In the genomic region with DNA sequence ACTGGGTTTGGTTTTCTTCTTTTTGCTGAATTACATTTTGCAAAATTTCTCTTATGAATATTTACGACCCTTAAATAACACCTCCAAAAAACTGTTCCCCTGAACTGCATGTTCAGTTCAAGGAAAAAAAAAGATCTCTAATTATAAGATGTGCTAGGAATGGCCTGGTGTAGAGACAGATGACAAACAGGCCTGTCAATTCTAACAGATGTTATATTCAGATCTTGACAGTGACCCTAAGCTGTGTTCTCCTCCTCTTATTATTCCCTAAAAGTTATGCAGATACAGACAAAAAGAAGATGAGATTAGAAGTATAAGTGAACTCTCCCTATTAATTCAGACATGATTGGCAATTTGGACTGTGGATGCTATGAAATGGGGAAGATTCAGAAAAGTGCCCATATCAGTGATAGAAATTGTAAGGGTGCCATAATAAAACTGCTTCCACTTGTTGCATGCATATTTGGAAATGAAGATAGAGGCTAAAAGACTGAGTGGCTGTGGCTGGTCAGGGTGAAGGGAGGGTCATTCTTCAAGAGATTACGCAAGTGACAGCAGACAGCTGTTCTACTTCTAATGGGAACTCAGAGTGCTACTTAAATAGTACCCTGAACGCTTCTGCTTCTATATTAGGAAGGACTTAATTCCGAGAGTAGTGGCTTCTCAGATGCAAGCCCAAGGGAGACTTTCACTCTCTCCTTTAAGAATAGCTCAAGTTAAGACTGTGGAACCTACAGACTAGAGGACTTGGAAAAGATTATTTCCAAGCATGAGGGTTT, we compare ENCODE assay signal across 15 cellular contexts.
DNase-seq lines count a peak whose midpoint lies in the region; ATAC-seq, FAIRE-seq and TF ChIP-seq lines count a peak whose summit lies in the region.
"Had no signal": no experiment of that assay in that cellular context is flagged by ENCODE, and none has a peak within 500 bp of the region (broad histone marks: within the 10 kb centered on the region; RNA-seq: fewer than 3 reads in every experiment).

No MANE protein-coding gene starts in this region.

- H3K27ac ChIP-seq in sigmoid colon: peak overlapping the region; percentile 85 to 94 (median 87)

- WGBS in sigmoid colon, 2 donors: 73 to 85% methylated on average over 4 of the region's 4 CpGs

- peak; percentile 3 for DNase-seq in GM12865 (ENCODE audit: low read depth)
- peak; percentile 76 for DNase-seq in SKM-1 treated with dmso at 0.1 percent for 144 hours (lab: John Stamatoyannopoulos, UW; ENCODE audit: unreplicated experiment)
- DNase-seq in left ventricle myocardium superior: peak; percentile 34
- DNase-seq in sigmoid colon: peak; percentile 86
- DNase-seq in NCI-H1694 treated with DMSO at 0.1 percent for 48 hours (lab: John Stamatoyannopoulos, UW): no peak
- no peak for DNase-seq in frontal cortex (ENCODE audit: low spot score in 2 of 2)
- DNase-seq in H54 (ENCODE audit: insufficient read length, low spot score): no peak
- DNase-seq: activated CD4-positive, alpha-beta T cell treated with anti-CD3 and anti-CD28 coated beads, Interleukin-2, amount 10 ng/mL, durations not matched to agents 24 days and 14 days; CD4-positive, CD25-positive, alpha-beta regulatory T cell; foreskin melanocyte; GOT3; naive thymus-derived CD4-positive, alpha-beta T cell; NCI-H146 had no signal

- no peaks in the 10 kb centered on the region for H3K27me3 ChIP-seq in sigmoid colon

- ATAC-seq in left ventricle myocardium superior (peak; percentile 97), GM18517 (IDR thresholded peaks at IDR 0.05; ENCODE audit: unreplicated experiment) (no peak)
- ATAC-seq: naive thymus-derived CD4-positive, alpha-beta T cell had no signal

- H3K36me3 ChIP-seq in sigmoid colon: peaks cover 0 to 6% (median 0%) of the 10 kb centered on the region in 4 donors

- FAIRE-seq in frontal cortex (lab: Jason Lieb, UNC) (no peak), H54 (lab: Jason Lieb, UNC) (no peak)
- FAIRE-seq: GM12891 had no signal

- H3K9me3 ChIP-seq in sigmoid colon: no peaks in the 10 kb centered on the region

- no peak overlapping the region for H3K4me3 ChIP-seq in GM12865 (ENCODE audit: low read depth, low read length)
- H3K4me3 ChIP-seq in sigmoid colon: peak overlapping the region in 1 of 4 donors; percentile 27

- intact Hi-C loops in left ventricle myocardium superior (cut with micrococcal nuclease): no loop called here
- intact Hi-C loops in sigmoid colon (cut with DNase I): loop anchor here (1.0 to 5.0 kb wide), 3 partner anchors 50 to 74 kb away; no protein-coding TSS in a partner anchor

- TF ChIP-seq EP300 in sigmoid colon (IDR thresholded peaks at IDR 0.05): peak; percentile 86 to 97 (median 92)

- peaks cover 0 to 33% (median 23%) of the 10 kb centered on the region in 4 donors for H3K4me1 ChIP-seq in sigmoid colon

- TF ChIP-seq CTCF in GM12865 (IDR thresholded peaks at IDR 0.05; ENCODE audit: insufficient read depth, low read depth, low read length, missing control alignments) (no peak), sigmoid colon (IDR thresholded peaks at IDR 0.05) (no peak)

- TF ChIP-seq POLR2A in sigmoid colon (IDR thresholded peaks at IDR 0.05) (no peak), H54 (IDR thresholded peaks at IDR 0.05; ENCODE audit: low read depth, low read length) (no peak)

Comparison
In these comparisons a context has a peak if more than half of its experiments do, and no peak if none do; other contexts are left out.
1. DNase-seq: peak in GM12865 (single experiment), SKM-1 treated with dmso at 0.1 percent for 144 hours (single experiment), left ventricle myocardium superior (single experiment) and sigmoid colon (single experiment); none in NCI-H1694 treated with DMSO at 0.1 percent for 48 hours (single experiment), frontal cortex (0 of 2) and H54 (single experiment).